ENCODE assay signal across 2 cellular contexts in genomic region chr20:20495719-20496474, GRCh38.
TF ChIP-seq lines count a peak whose summit lies in the region.

No MANE protein-coding gene starts in this region.

TF ChIP-seq in A549, 52 proteins besides CTCF, POLR2A, EP300 and RAD21 (continued from another document):
- TF ChIP-seq REST (IDR thresholded peaks at IDR 0.05) (no peak), RNF2 (IDR thresholded peaks at IDR 0.05; ENCODE audit: borderline replicate concordance, low read depth) (no peak), MAZ (IDR thresholded peaks at IDR 0.05; ENCODE audit: borderline replicate concordance, low read depth, low read length) (no peak), CHD4 (IDR thresholded peaks at IDR 0.05; ENCODE audit: borderline replicate concordance) (no peak)

TF ChIP-seq in HEK293, 187 proteins besides CTCF, POLR2A, EP300 and RAD21 (continued from another document):
- no peak for TF ChIP-seq ZNF449 (tag by site-specific recombination; IDR thresholded peaks at IDR 0.05)
- TF ChIP-seq FEZF1 (tag by site-specific recombination; IDR thresholded peaks at IDR 0.05), result no peak
- peak; percentile 57; the same call in 1 of the 2 replicates for TF ChIP-seq ATF2 (tag by site-specific recombination; IDR thresholded peaks at IDR 0.05; ENCODE audit: low read depth)
- TF ChIP-seq ZNF664 (tag by site-specific recombination; IDR thresholded peaks at IDR 0.05), result peak; percentile 93
- no peak for TF ChIP-seq KLF7 (tag by site-specific recombination; IDR thresholded peaks at IDR 0.05; ENCODE audit: borderline replicate concordance)
- no peak for TF ChIP-seq ZIC2 (tag by site-specific recombination; IDR thresholded peaks at IDR 0.05)
- TF ChIP-seq HIC1 (tag by site-specific recombination; IDR thresholded peaks at IDR 0.05), result no peak
- no peak for TF ChIP-seq ZNF391 (tag by site-specific recombination; IDR thresholded peaks at IDR 0.05; ENCODE audit: borderline replicate concordance, low read depth)
